ENCODE assay signal across 16 cellular contexts in genomic region chr14:77584809-77585208, GRCh38.
"Had no signal": no experiment of that assay in that cellular context is flagged by ENCODE, and none has a peak within 500 bp of the region (broad histone marks: within the 10 kb centered on the region; RNA-seq: fewer than 3 reads in every experiment).

No MANE protein-coding gene starts in this region.

- H3K36me3 ChIP-seq: cardiac muscle cell, gastroesophageal sphincter, lower lobe of right lung had no signal

- H3K27me3 Mint-ChIP-seq: activated CD4-positive, alpha-beta memory T cell treated with anti-CD3 and anti-CD28 coated beads for 36 hours; activated naive CD8-positive, alpha-beta T cell treated with anti-CD3 and anti-CD28 coated beads, Interleukin-2, amount 50 U/mL, for 24 hours; naive thymus-derived CD8-positive, alpha-beta T cell; stimulated activated naive CD8-positive, alpha-beta T cell treated with anti-CD3 and anti-CD28 coated beads, Interleukin-15, amount 100 ng/mL, for 72 hours had no signal

- DNase-seq: activated CD4-positive, alpha-beta memory T cell treated with anti-CD3 and anti-CD28 coated beads for 36 hours; activated CD8-positive, alpha-beta memory T cell treated with anti-CD3 and anti-CD28 coated beads, Interleukin-2, amount 50 U/mL, for 4 hours; activated naive CD4-positive, alpha-beta T cell; activated naive CD8-positive, alpha-beta T cell treated with anti-CD3 and anti-CD28 coated beads, Interleukin-2, amount 50 U/mL, for 24 hours; activated T-cell treated with anti-CD3 and anti-CD28 coated beads, Interleukin-2, amount 50 U/mL, for 72 hours; effector memory CD4-positive, alpha-beta T cell; kidney glomerular epithelial cell; lower lobe of right lung; naive thymus-derived CD8-positive, alpha-beta T cell; stimulated activated CD4-positive, alpha-beta T cell treated with anti-CD3 and anti-CD28 coated beads, Interleukin-4, amount 100 ng/mL, for 4 hours; stimulated activated naive CD8-positive, alpha-beta T cell treated with anti-CD3 and anti-CD28 coated beads, Interleukin-15, amount 100 ng/mL, for 72 hours; T-helper 1 cell had no signal

- H3K4me3 Mint-ChIP-seq: activated CD4-positive, alpha-beta memory T cell treated with anti-CD3 and anti-CD28 coated beads for 36 hours; activated naive CD8-positive, alpha-beta T cell treated with anti-CD3 and anti-CD28 coated beads, Interleukin-2, amount 50 U/mL, for 24 hours; activated T-cell treated with anti-CD3 and anti-CD28 coated beads, Interleukin-2, amount 50 U/mL, for 72 hours; naive thymus-derived CD8-positive, alpha-beta T cell; stimulated activated naive CD8-positive, alpha-beta T cell treated with anti-CD3 and anti-CD28 coated beads, Interleukin-15, amount 100 ng/mL, for 72 hours had no signal

- H3K9me3 ChIP-seq: gastroesophageal sphincter, lower lobe of right lung had no signal

- H3K27ac ChIP-seq: cardiac muscle cell, coronary artery, gastroesophageal sphincter, lower lobe of right lung, VCaP had no signal

- ATAC-seq: activated naive CD8-positive, alpha-beta T cell treated with anti-CD3 and anti-CD28 coated beads, Interleukin-2, amount 50 U/mL, for 24 hours; activated T-cell treated with anti-CD3 and anti-CD28 coated beads, Interleukin-2, amount 50 U/mL, for 72 hours; gastroesophageal sphincter; lower lobe of right lung; naive thymus-derived CD8-positive, alpha-beta T cell; stimulated activated naive CD8-positive, alpha-beta T cell treated with anti-CD3 and anti-CD28 coated beads, Interleukin-15, amount 100 ng/mL, for 72 hours had no signal

- H3K9me3 Mint-ChIP-seq: activated CD4-positive, alpha-beta memory T cell treated with anti-CD3 and anti-CD28 coated beads for 36 hours; activated naive CD8-positive, alpha-beta T cell treated with anti-CD3 and anti-CD28 coated beads, Interleukin-2, amount 50 U/mL, for 24 hours; activated T-cell treated with anti-CD3 and anti-CD28 coated beads, Interleukin-2, amount 50 U/mL, for 72 hours; naive thymus-derived CD8-positive, alpha-beta T cell; stimulated activated naive CD8-positive, alpha-beta T cell treated with anti-CD3 and anti-CD28 coated beads, Interleukin-15, amount 100 ng/mL, for 72 hours had no signal

- H3K27me3 ChIP-seq: cardiac muscle cell, gastroesophageal sphincter had no signal

- H3K4me3 ChIP-seq: cardiac muscle cell, coronary artery, gastroesophageal sphincter, lower lobe of right lung had no signal

- H3K27ac Mint-ChIP-seq: activated CD4-positive, alpha-beta memory T cell treated with anti-CD3 and anti-CD28 coated beads for 36 hours; activated naive CD8-positive, alpha-beta T cell treated with anti-CD3 and anti-CD28 coated beads, Interleukin-2, amount 50 U/mL, for 24 hours; activated T-cell treated with anti-CD3 and anti-CD28 coated beads, Interleukin-2, amount 50 U/mL, for 72 hours; stimulated activated naive CD8-positive, alpha-beta T cell treated with anti-CD3 and anti-CD28 coated beads, Interleukin-15, amount 100 ng/mL, for 72 hours had no signal
